ENCODE assay signal across 10 cellular contexts in genomic region chr3:16370872-16371740, GRCh38.
DNase-seq lines count a peak whose midpoint lies in the region; ATAC-seq and TF ChIP-seq lines count a peak whose summit lies in the region.
"Had no signal": no experiment of that assay in that cellular context is flagged by ENCODE, and none has a peak within 500 bp of the region (broad histone marks: within the 10 kb centered on the region; RNA-seq: fewer than 3 reads in every experiment).

No MANE protein-coding gene starts in this region.

- H3K9me3 ChIP-seq in colonic mucosa (no peaks in the 10 kb centered on the region), gastrocnemius medialis (no peaks in the 10 kb centered on the region)
- H3K9me3 ChIP-seq: body of pancreas had no signal

- intact Hi-C loops in colonic mucosa (cut with DNase I) (no loop called here), gastrocnemius medialis (cut with DNase I; ENCODE audit: low total_unique reads) (loop anchor here (5.0 kb wide), 1 partner anchor 59 kb away; no protein-coding TSS in a partner anchor)

- no peak for TF ChIP-seq CTCF in colonic mucosa (IDR thresholded peaks at IDR 0.05)
- TF ChIP-seq CTCF in gastrocnemius medialis (IDR thresholded peaks at IDR 0.05 in 4 of 5, conservative IDR thresholded peaks at IDR 0.05 in 1 of 5): no peak

- in situ Hi-C loops in gastrocnemius medialis (cut with MboI; ENCODE audit: low sequenced_read_pairs in 4 of 4): loop anchor here in 1 of 4 donors (10.0 kb wide), 1 partner anchor 56 kb away; no protein-coding TSS in a partner anchor

- H3K4me3 ChIP-seq in colonic mucosa: no peak overlapping the region
- H3K4me3 ChIP-seq in gastrocnemius medialis: no peak overlapping the region
- H3K4me3 ChIP-seq: body of pancreas had no signal

- H3K9ac ChIP-seq in colonic mucosa (ENCODE audit: low read depth in 2 of 2, low read length in 2 of 2): no peak overlapping the region

- H3K36me3 ChIP-seq in colonic mucosa (no peaks in the 10 kb centered on the region), gastrocnemius medialis (no peaks in the 10 kb centered on the region)

- DNase-seq in NCI-H1417 (lab: John Stamatoyannopoulos, UW) (peak in 2 of 3 experiments; percentile 18 to 29), NCI-H1417 treated with DMSO at 0.1 percent for 48 hours (lab: John Stamatoyannopoulos, UW) (no peak), colonic mucosa (no peak), gastrocnemius medialis (no peak), medulla oblongata (ENCODE audit: extremely low spot score) (no peak), HK-2 (ENCODE audit: unreplicated experiment) (no peak)

- H3K27me3 ChIP-seq in colonic mucosa (no peaks in the 10 kb centered on the region), gastrocnemius medialis (no peaks in the 10 kb centered on the region)
- H3K27me3 ChIP-seq: body of pancreas had no signal

- H3K4me1 ChIP-seq in colonic mucosa: no peaks in the 10 kb centered on the region
- peaks cover 46 to 51% of the 10 kb centered on the region in 2 donors for H3K4me1 ChIP-seq in gastrocnemius medialis
- H3K4me1 ChIP-seq: body of pancreas had no signal

- ATAC-seq in HG02973 (IDR thresholded peaks at IDR 0.05; ENCODE audit: unreplicated experiment): peak; percentile 27
- peak; percentile 40 to 58 for ATAC-seq in gastrocnemius medialis
- no peak for ATAC-seq in GM19324 (IDR thresholded peaks at IDR 0.05; ENCODE audit: low FRiP score, unreplicated experiment)
- ATAC-seq: body of pancreas had no signal

- TF ChIP-seq POLR2A in gastrocnemius medialis (IDR thresholded peaks at IDR 0.05): peak in 1 of 2 donors; percentile 8

- H3K27ac ChIP-seq in colonic mucosa: peak overlapping the region; percentile 22
- peak overlapping the region; percentile 19 to 65 (median 56) for H3K27ac ChIP-seq in gastrocnemius medialis
- H3K27ac ChIP-seq: 22Rv1, body of pancreas had no signal

Comparison
In these comparisons a context has a peak if more than half of its experiments do, and no peak if none do; other contexts are left out.
1. DNase-seq: peak in NCI-H1417 (2 of 3); none in NCI-H1417 treated with DMSO at 0.1 percent for 48 hours (single experiment), colonic mucosa (single experiment), gastrocnemius medialis (0 of 2), medulla oblongata (single experiment) and HK-2 (single experiment).